In genomic region chr6:68976260-68976659, GRCh38 we compare ENCODE assay signal across 22 cellular contexts.
DNase-seq lines count a peak whose midpoint lies in the region; ATAC-seq and TF ChIP-seq lines count a peak whose summit lies in the region.
"Had no signal": no experiment of that assay in that cellular context is flagged by ENCODE, and none has a peak within 500 bp of the region (broad histone marks: within the 10 kb centered on the region; RNA-seq: fewer than 3 reads in every experiment).

No MANE protein-coding gene starts in this region.

- H3F3A ChIP-seq in PC-9 (ENCODE audit: insufficient read depth, low read depth): no peaks in the 10 kb centered on the region

- H3K4me1 ChIP-seq in H9 (ENCODE audit: insufficient read depth, low read length) (no peaks in the 10 kb centered on the region), PC-9 (replicated peaks; ENCODE audit: insufficient read depth) (no peaks in the 10 kb centered on the region)
- H3K4me1 ChIP-seq: colonic mucosa, gastroesophageal sphincter, lower lobe of right lung, prostate gland, spleen had no signal

- intact Hi-C loops in PC-9 (cut with micrococcal nuclease; ENCODE audit: unreplicated experiment): no loop called here

- H2AK5ac ChIP-seq in H9 (ENCODE audit: insufficient read length, low read length): no peak overlapping the region

- H3K79me1 ChIP-seq in H9 (ENCODE audit: insufficient read depth, low read depth, low read length, poor library complexity, severe bottlenecking): no peaks in the 10 kb centered on the region

- H3K9me3 Mint-ChIP-seq in H9: no peaks in the 10 kb centered on the region
- H3K9me3 Mint-ChIP-seq: naive B cell had no signal

- no peaks in the 10 kb centered on the region for H3K79me2 ChIP-seq in H9 (ENCODE audit: insufficient read depth, low read length)
- H3K79me2 ChIP-seq in PC-9 (ENCODE audit: low read depth): no peaks in the 10 kb centered on the region

- no peak overlapping the region for H3K4me3 Mint-ChIP-seq in H9
- H3K4me3 Mint-ChIP-seq: B cell; naive B cell; stimulated activated effector memory CD8-positive, alpha-beta T cell treated with anti-CD3 and anti-CD28 coated beads, Interleukin-12 subunit alpha, Interleukin-12 subunit beta, amount 100 ng/mL, for 72 hours had no signal

- H3T11ph ChIP-seq in H9 (ENCODE audit: low read length): no peak overlapping the region

- H3K4ac ChIP-seq in H9 (ENCODE audit: low read depth, low read length): no peak overlapping the region

- H4K8ac ChIP-seq in H9 (replicated peaks; ENCODE audit: insufficient read length, low read depth, low read length): no peak overlapping the region

- no peak overlapping the region for H2AFZ ChIP-seq in H9 (ENCODE audit: low read length)
- no peak overlapping the region for H2AFZ ChIP-seq in PC-9

- no peak overlapping the region for H3K56ac ChIP-seq in H9 (ENCODE audit: insufficient read length, low read depth, low read length)

- H3K36me3 ChIP-seq in PC-9 (ENCODE audit: low read depth): no peaks in the 10 kb centered on the region
- H3K36me3 ChIP-seq: colonic mucosa, gastroesophageal sphincter, lower lobe of right lung, prostate gland, spleen, thyroid gland had no signal

- no peak overlapping the region for H2BK120ac ChIP-seq in H9 (ENCODE audit: low read depth, low read length, poor library complexity, severe bottlenecking)

- no peaks in the 10 kb centered on the region for H3K9me2 ChIP-seq in PC-9 (ENCODE audit: insufficient read depth)

- H3K18ac ChIP-seq in H9 (ENCODE audit: insufficient read length, low read depth, low read length): no peak overlapping the region

- no peak overlapping the region for H4K91ac ChIP-seq in H9 (ENCODE audit: insufficient read length, low read depth, low read length)

- POLR2A ChIA-PET in PC-9 (lab: Charles Lee; ENCODE audit: unreplicated experiment): no interaction called here

- no CpG with 5 or more reads among the region's 4 CpGs for WGBS in H9 (ENCODE audit: extremely low coverage, insufficient read length, low lambda C conversion rate)

- no peak overlapping the region for H3K9ac ChIP-seq in H9 (ENCODE audit: extremely low read depth, insufficient read length, low read length)

- H3K23me2 ChIP-seq in H9 (ENCODE audit: insufficient read length, low read depth, low read length, poor library complexity, severe bottlenecking): no peaks in the 10 kb centered on the region

- H3K36me3 Mint-ChIP-seq in H9 (ENCODE audit: insufficient read depth in 1 of 3, low read depth in 3 of 3): no peaks in the 10 kb centered on the region
- H3K36me3 Mint-ChIP-seq: naive B cell; stimulated activated effector memory CD8-positive, alpha-beta T cell treated with anti-CD3 and anti-CD28 coated beads, Interleukin-12 subunit alpha, Interleukin-12 subunit beta, amount 100 ng/mL, for 72 hours had no signal

- no peak overlapping the region for H2BK12ac ChIP-seq in H9 (ENCODE audit: insufficient read length, low read depth, low read length)

- peaks cover 3% of the 10 kb centered on the region in 2 experiments; a peak in 3 of 4 replicates for H3K4me1 Mint-ChIP-seq in H9
- H3K4me1 Mint-ChIP-seq: B cell; naive B cell; stimulated activated effector memory CD8-positive, alpha-beta T cell treated with anti-CD3 and anti-CD28 coated beads, Interleukin-12 subunit alpha, Interleukin-12 subunit beta, amount 100 ng/mL, for 72 hours had no signal

- no peak overlapping the region for H4K5ac ChIP-seq in H9 (ENCODE audit: insufficient read length, low read depth, low read length)

- H3K4me3 ChIP-seq in PC-9 (no peak overlapping the region), fibroblast of pulmonary artery (replicated peaks; ENCODE audit: low read depth, low read length) (no peak overlapping the region)
- H3K4me3 ChIP-seq: colonic mucosa, gastroesophageal sphincter, lower lobe of right lung, prostate gland, spleen, thyroid gland had no signal

- no peaks in the 10 kb centered on the region for H3K27me3 Mint-ChIP-seq in H9 (ENCODE audit: low read depth)
- H3K27me3 Mint-ChIP-seq: B cell, naive B cell had no signal

- H3K27ac Mint-ChIP-seq in H9: no peak overlapping the region
- H3K27ac Mint-ChIP-seq: B cell; naive B cell; stimulated activated effector memory CD8-positive, alpha-beta T cell treated with anti-CD3 and anti-CD28 coated beads, Interleukin-12 subunit alpha, Interleukin-12 subunit beta, amount 100 ng/mL, for 72 hours had no signal

- no peaks in the 10 kb centered on the region for H3K9me3 ChIP-seq in H9 (ENCODE audit: control insufficient read depth, low read depth, low read length)
- no peaks in the 10 kb centered on the region for H3K9me3 ChIP-seq in PC-9 (ENCODE audit: insufficient read depth, low read depth)
- H3K9me3 ChIP-seq: colonic mucosa, gastroesophageal sphincter, lower lobe of right lung, prostate gland, spleen, thyroid gland had no signal

- H3K23ac ChIP-seq in H9 (ENCODE audit: insufficient read length, low read depth, low read length): no peak overlapping the region

- CTCF ChIA-PET in PC-9 (lab: Charles Lee): no interaction called here

- no TSS peak for BruUV-seq in PC-9 (replicated peaks; lab: Mats Ljungman, UMichigan)

- no peak overlapping the region for H2BK20ac ChIP-seq in H9 (ENCODE audit: low read depth, low read length, poor library complexity, severe bottlenecking)

- H3K14ac ChIP-seq in H9 (ENCODE audit: insufficient read depth, low read length): no peak overlapping the region

- peak; percentile 67 for TF ChIP-seq CTCF in H9 (conservative IDR thresholded peaks at IDR 0.05)
- peak; percentile 41; the same call in 1 of the 2 replicates for TF ChIP-seq CTCF in PC-9 (conservative IDR thresholded peaks at IDR 0.05)
- peak; percentile 21 for TF ChIP-seq CTCF in fibroblast of pulmonary artery (IDR thresholded peaks at IDR 0.05; ENCODE audit: low read length, missing control alignments)

- no peak for ATAC-seq in HG03457 (IDR thresholded peaks at IDR 0.05; ENCODE audit: unreplicated experiment)
- ATAC-seq: gastroesophageal sphincter; lower lobe of right lung; stimulated activated effector memory CD8-positive, alpha-beta T cell treated with anti-CD3 and anti-CD28 coated beads, Interleukin-12 subunit alpha, Interleukin-12 subunit beta, amount 100 ng/mL, for 72 hours had no signal

- no peak overlapping the region for H3K27ac ChIP-seq in H9 (ENCODE audit: insufficient read length, low read depth, low read length)
- H3K27ac ChIP-seq in PC-9: no peak overlapping the region
- H3K27ac ChIP-seq: colonic mucosa, epithelial cell of prostate, gastroesophageal sphincter, lower lobe of right lung, prostate gland, spleen, thyroid gland had no signal

- no peak overlapping the region for H2BK15ac ChIP-seq in H9 (ENCODE audit: low read depth, low read length)

- H3K27me3 ChIP-seq in H9 (ENCODE audit: insufficient read depth, low read length): no peaks in the 10 kb centered on the region
- H3K27me3 ChIP-seq in PC-9 (ENCODE audit: insufficient read depth, low read depth): no peaks in the 10 kb centered on the region
- H3K27me3 ChIP-seq: colonic mucosa, gastroesophageal sphincter, spleen, thyroid gland had no signal

- DNase-seq in ELR (ENCODE audit: low read depth): peak; percentile 40
- no peak for DNase-seq in H9
- no peak for DNase-seq in PC-9
- DNase-seq in fibroblast of pulmonary artery (ENCODE audit: low read depth): peak; percentile 7
- DNase-seq in activated naive CD4-positive, alpha-beta T cell (lab: John Stamatoyannopoulos, UW): no peak
- DNase-seq in NCI-H748 treated with DMSO at 0.1 percent for 48 hours (lab: John Stamatoyannopoulos, UW): no peak
- DNase-seq in AG08395 (ENCODE audit: low spot score): no peak
- DNase-seq: activated CD4-positive, CD25-positive, alpha-beta regulatory T cell; activated effector memory CD4-positive, alpha-beta T cell treated with Interleukin-2 at 50 U/mL for 16 hours; anterior cingulate cortex; colonic mucosa; lower lobe of right lung; naive B cell; NCI-H1694 treated with DMSO at 0.1 percent for 48 hours; spleen; thyroid gland had no signal

- no peak overlapping the region for H2BK5ac ChIP-seq in H9 (ENCODE audit: insufficient read length, low read length)

- H4K20me1 ChIP-seq in H9 (ENCODE audit: control insufficient read depth, insufficient read depth, insufficient read length) (no peaks in the 10 kb centered on the region), PC-9 (ENCODE audit: insufficient read depth) (no peaks in the 10 kb centered on the region)

- no peak overlapping the region for H3K4me2 ChIP-seq in H9 (ENCODE audit: insufficient read depth, insufficient read length, low read length)
- no peak overlapping the region for H3K4me2 ChIP-seq in PC-9

Comparison
In these comparisons a context has a peak if more than half of its experiments do, and no peak if none do; other contexts are left out.
1. DNase-seq: peak in ELR (single experiment) and fibroblast of pulmonary artery (single experiment); none in H9 (single experiment), PC-9 (0 of 2), activated naive CD4-positive, alpha-beta T cell (0 of 4), NCI-H748 treated with DMSO at 0.1 percent for 48 hours (single experiment) and AG08395 (single experiment).
2. Peak in every context shown above with its lines, with median percentiles within 50 percentile points of each other: CTCF ChIP-seq.